In the genomic region with DNA sequence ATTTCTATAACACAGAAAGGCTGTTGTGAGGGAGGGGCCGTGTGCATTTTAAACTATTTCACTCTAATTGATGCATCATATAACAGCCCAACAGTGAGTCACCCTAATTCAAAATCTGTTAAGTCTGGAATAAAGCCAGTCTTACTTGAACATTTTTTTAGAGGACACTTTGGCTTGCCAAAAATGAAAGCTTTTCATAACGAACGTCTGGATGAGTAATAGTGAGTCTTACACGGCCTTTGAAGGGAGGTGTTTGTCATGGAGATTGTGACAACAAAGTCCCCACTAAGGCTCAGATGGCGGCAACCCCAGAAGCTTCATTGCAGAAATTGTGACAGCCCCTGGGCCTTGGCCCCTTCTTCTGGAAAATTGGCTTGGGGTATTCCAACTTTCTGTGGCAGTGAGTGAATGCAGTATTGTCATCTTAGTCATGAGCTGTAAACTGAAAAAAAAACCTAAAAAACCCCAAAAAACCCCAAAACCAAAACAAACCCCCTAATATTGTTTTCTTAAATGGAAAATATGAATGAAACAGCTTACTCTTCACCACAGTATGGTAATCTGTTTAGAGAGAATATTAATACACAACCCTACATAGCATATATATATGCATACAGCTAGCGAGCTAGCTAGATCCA, we compare ENCODE assay signal across 8 cellular contexts.
DNase-seq lines count a peak whose midpoint lies in the region; ATAC-seq and TF ChIP-seq lines count a peak whose summit lies in the region.

No MANE protein-coding gene starts in this region.

- no peaks in the 10 kb centered on the region for H3K27me3 Mint-ChIP-seq in mesothelial cell of epicardium (ENCODE audit: low read depth)

- peak; percentile 75 for ATAC-seq in GM21515 (IDR thresholded peaks at IDR 0.05; ENCODE audit: unreplicated experiment)
- ATAC-seq in activated CD4-positive, CD25-positive, alpha-beta regulatory T cell treated with anti-CD3 and anti-CD28 coated beads, Interleukin-2, amount 50 U/mL, for 24 hours = peak; percentile 93 to 96

- peaks cover 16% of the 10 kb centered on the region for H3K4me1 Mint-ChIP-seq in mesothelial cell of epicardium

- TF ChIP-seq CTCF in cardiac fibroblast (IDR thresholded peaks at IDR 0.05; ENCODE audit: low read depth, low read length) (no peak), mesothelial cell of epicardium (IDR thresholded peaks at IDR 0.05; ENCODE audit: unreplicated experiment) (no peak)

- peak overlapping the region; percentile 5 to 8 for H3K4me3 ChIP-seq in cardiac fibroblast (replicated peaks in 1 of 2; ENCODE audit: low read depth in 2 of 2, low read length in 2 of 2)

- H3K27ac Mint-ChIP-seq in mesothelial cell of epicardium = peak overlapping the region; percentile 64

- no peaks in the 10 kb centered on the region for H3K9me3 Mint-ChIP-seq in mesothelial cell of epicardium

- no peak overlapping the region for H3K4me3 Mint-ChIP-seq in mesothelial cell of epicardium

- H3K36me3 Mint-ChIP-seq in mesothelial cell of epicardium = no peaks in the 10 kb centered on the region

- DNase-seq in DMS 273 (lab: John Stamatoyannopoulos, UW; ENCODE audit: unreplicated experiment) (peak; percentile 88), HT-29 (ENCODE audit: low spot score) (peak; percentile 50), cardiac fibroblast (ENCODE audit: low read depth in 2 of 2) (peak; percentile 93 to 98), mesothelial cell of epicardium (ENCODE audit: low spot score in 2 of 2, unreplicated experiment in 2 of 2) (no peak), NCI-H1417 treated with DMSO at 0.1 percent for 48 hours (lab: John Stamatoyannopoulos, UW) (no peak)
- DNase-seq in stimulated activated CD8-positive, alpha-beta memory T cell treated with anti-CD3 and anti-CD28 coated beads, Interleukin-7, amount 100 ng/mL, for 1 hour (ENCODE audit: low read depth in 2 of 2) = peak; percentile 11 to 45

Comparison
In these comparisons a context has a peak if more than half of its experiments do, and no peak if none do; other contexts are left out.
1. DNase-seq: peak in DMS 273 (single experiment), HT-29 (single experiment), cardiac fibroblast (2 of 2) and stimulated activated CD8-positive, alpha-beta memory T cell treated with anti-CD3 and anti-CD28 coated beads, Interleukin-7, amount 100 ng/mL, for 1 hour (2 of 2); none in mesothelial cell of epicardium (0 of 2) and NCI-H1417 treated with DMSO at 0.1 percent for 48 hours (single experiment).